Comparison of ENCODE assay signal across 13 cellular contexts in genomic region chr6:129644567-129645015, GRCh38.
DNase-seq lines count a peak whose midpoint lies in the region; TF ChIP-seq lines count a peak whose summit lies in the region.
"Had no signal": no experiment of that assay in that cellular context is flagged by ENCODE, and none has a peak within 500 bp of the region (broad histone marks: within the 10 kb centered on the region; RNA-seq: fewer than 3 reads in every experiment).

No MANE protein-coding gene starts in this region.

- no peaks in the 10 kb centered on the region for H3K36me3 ChIP-seq in suprapubic skin
- no peaks in the 10 kb centered on the region for H3K36me3 ChIP-seq in tibial nerve
- H3K36me3 ChIP-seq: ascending aorta, ovary had no signal

- H3K4me3 ChIP-seq in astrocyte of the spinal cord (ENCODE audit: low read depth, low read length) (no peak overlapping the region), suprapubic skin (no peak overlapping the region), tibial nerve (no peak overlapping the region)
- H3K4me3 ChIP-seq: ascending aorta, ovary had no signal

- no peak for TF ChIP-seq EP300 in suprapubic skin (IDR thresholded peaks at IDR 0.05)
- no peak for TF ChIP-seq EP300 in tibial nerve (IDR thresholded peaks at IDR 0.05)

- H3K4me1 ChIP-seq in suprapubic skin, result peaks cover 41% of the 10 kb centered on the region
- H3K4me1 ChIP-seq in tibial nerve, result peaks cover 0 to 39% (median 8%) of the 10 kb centered on the region in 4 donors

- TF ChIP-seq CTCF in astrocyte of the spinal cord (IDR thresholded peaks at IDR 0.05; ENCODE audit: low read depth, low read length) (no peak), suprapubic skin (IDR thresholded peaks at IDR 0.05) (no peak), tibial nerve (IDR thresholded peaks at IDR 0.05) (no peak)

- WGBS in suprapubic skin, result 41% methylated on average over 1 of the region's 1 CpG
- WGBS in tibial nerve, 2 donors, result 27 to 43% methylated on average over 1 of the region's 1 CpG

- H3K27me3 ChIP-seq in suprapubic skin (no peaks in the 10 kb centered on the region), tibial nerve (no peaks in the 10 kb centered on the region)
- H3K27me3 ChIP-seq: ascending aorta, ovary had no signal

- no peak overlapping the region for H3K27ac Mint-ChIP-seq in activated T-helper 2 cell treated with anti-CD3 and anti-CD28 coated beads, Interferon-gamma antibody, Interleukin-2, Interleukin-4, amounts not matched to agents 10 μg/mL and 5 μg/mL and 100 μg/mL, durations not matched to agents 14 hours and 24 hours and 36 hours

- peaks cover 12% of the 10 kb centered on the region for H3K36me3 Mint-ChIP-seq in activated T-helper 2 cell treated with anti-CD3 and anti-CD28 coated beads, Interferon-gamma antibody, Interleukin-2, Interleukin-4, amounts not matched to agents 10 μg/mL and 5 μg/mL and 100 μg/mL, durations not matched to agents 14 hours and 24 hours and 36 hours (ENCODE audit: low read depth)

- peak overlapping the region; percentile 38 for H3K27ac ChIP-seq in suprapubic skin
- H3K27ac ChIP-seq in tibial nerve, result peak overlapping the region in 2 of 4 donors; percentile 45 to 56
- H3K27ac ChIP-seq: KMS-11 had no signal

- in situ Hi-C loops in astrocyte of the spinal cord (cut with HindIII; ENCODE audit: low sequenced_read_pairs), result no loop called here

- H3K27me3 Mint-ChIP-seq in activated T-helper 2 cell treated with anti-CD3 and anti-CD28 coated beads, Interferon-gamma antibody, Interleukin-2, Interleukin-4, amounts not matched to agents 10 μg/mL and 5 μg/mL and 100 μg/mL, durations not matched to agents 14 hours and 24 hours and 36 hours (ENCODE audit: low read depth), result peaks cover 7% of the 10 kb centered on the region

- H3K4me3 Mint-ChIP-seq in activated T-helper 2 cell treated with anti-CD3 and anti-CD28 coated beads, Interferon-gamma antibody, Interleukin-2, Interleukin-4, amounts not matched to agents 10 μg/mL and 5 μg/mL and 100 μg/mL, durations not matched to agents 14 hours and 24 hours and 36 hours (ENCODE audit: low read depth), result no peak overlapping the region

- intact Hi-C loops in activated T-helper 2 cell treated with anti-CD3 and anti-CD28 coated beads, Interferon-gamma antibody, Interleukin-2, Interleukin-4, amounts not matched to agents 10 μg/mL and 5 μg/mL and 100 μg/mL, durations not matched to agents 14 hours and 24 hours and 36 hours (cut with micrococcal nuclease), result no loop called here

- no peaks in the 10 kb centered on the region for H3K9me3 Mint-ChIP-seq in activated T-helper 2 cell treated with anti-CD3 and anti-CD28 coated beads, Interferon-gamma antibody, Interleukin-2, Interleukin-4, amounts not matched to agents 10 μg/mL and 5 μg/mL and 100 μg/mL, durations not matched to agents 14 hours and 24 hours and 36 hours

- H3K9me3 ChIP-seq in suprapubic skin, result no peaks in the 10 kb centered on the region
- H3K9me3 ChIP-seq in tibial nerve, result no peaks in the 10 kb centered on the region
- H3K9me3 ChIP-seq: ascending aorta, ovary had no signal

- peaks cover 5% of the 10 kb centered on the region for H3K4me1 Mint-ChIP-seq in activated T-helper 2 cell treated with anti-CD3 and anti-CD28 coated beads, Interferon-gamma antibody, Interleukin-2, Interleukin-4, amounts not matched to agents 10 μg/mL and 5 μg/mL and 100 μg/mL, durations not matched to agents 14 hours and 24 hours and 36 hours (ENCODE audit: low read depth)

- no peak for TF ChIP-seq POLR2A in suprapubic skin (IDR thresholded peaks at IDR 0.05)
- TF ChIP-seq POLR2A in tibial nerve (IDR thresholded peaks at IDR 0.05), result no peak

- peak; percentile 51 for DNase-seq in HT-29 (ENCODE audit: low spot score)
- DNase-seq in astrocyte of the spinal cord (ENCODE audit: low read depth, low spot score), result peak; percentile 68
- peak; percentile 81 for DNase-seq in iris pigment epithelial cell (ENCODE audit: low read depth)
- DNase-seq in suprapubic skin (ENCODE audit: low spot score in 2 of 2), result no peak
- no peak for DNase-seq in retina
- no peak for DNase-seq in activated T-helper 2 cell treated with anti-CD3 and anti-CD28 coated beads, Interferon-gamma antibody, Interleukin-2, Interleukin-4, amounts not matched to agents 10 μg/mL and 5 μg/mL and 100 μg/mL, durations not matched to agents 14 hours and 24 hours and 36 hours (ENCODE audit: low spot score)
- no peak for DNase-seq in tibial nerve (ENCODE audit: low spot score in 2 of 2)
- DNase-seq: GDM1, NCI-H510A, ovary, T-helper 1 cell had no signal

Comparison
In these comparisons a context has a peak if more than half of its experiments do, and no peak if none do; other contexts are left out.
1. DNase-seq: peak in HT-29 (single experiment), astrocyte of the spinal cord (single experiment) and iris pigment epithelial cell (single experiment); none in suprapubic skin (0 of 2), retina (single experiment), activated T-helper 2 cell treated with anti-CD3 and anti-CD28 coated beads, Interferon-gamma antibody, Interleukin-2, Interleukin-4, amounts not matched to agents 10 μg/mL and 5 μg/mL and 100 μg/mL, durations not matched to agents 14 hours and 24 hours and 36 hours (single experiment) and tibial nerve (0 of 2).